23 cellular contexts compared by ENCODE assay signal in the genomic region with DNA sequence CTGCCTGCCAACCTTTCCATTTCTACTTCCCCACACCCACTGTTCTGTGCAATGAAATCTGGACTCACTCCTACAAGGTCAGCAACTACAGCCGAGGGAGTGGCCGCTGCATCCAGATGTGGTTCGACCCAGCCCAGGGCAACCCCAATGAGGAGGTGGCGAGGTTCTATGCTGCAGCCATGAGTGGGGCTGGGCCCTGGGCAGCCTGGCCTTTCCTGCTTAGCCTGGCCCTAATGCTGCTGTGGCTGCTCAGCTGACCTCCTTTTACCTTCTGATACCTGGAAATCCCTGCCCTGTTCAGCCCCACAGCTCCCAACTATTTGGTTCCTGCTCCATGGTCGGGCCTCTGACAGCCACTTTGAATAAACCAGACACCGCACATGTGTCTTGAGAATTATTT. TPM values are rescaled to one million over a fixed set of nuclear protein-coding genes. Genes with fewer than 3 reads are reported as not detected.
"Had no signal": no experiment of that assay in that cellular context is flagged by ENCODE, and none has a peak within 500 bp of the region (broad histone marks: within the 10 kb centered on the region; RNA-seq: fewer than 3 reads in every experiment).

No MANE protein-coding gene starts in this region.

- H3K4me1 Mint-ChIP-seq: activated B cell treated with CpG ODN at 0.5 μM for 24 hours; activated CD4-positive, alpha-beta T cell treated with anti-CD3 and anti-CD28 coated beads, Interleukin-2, amount 10 ng/mL, durations not matched to agents 7 days and 5 days; activated naive CD8-positive, alpha-beta T cell treated with anti-CD3 and anti-CD28 coated beads, Interleukin-2, amount 10 ng/mL, durations not matched to agents 7 days and 5 days had no signal

- H3K4me1 ChIP-seq: adrenal gland had no signal

- ATAC-seq: K562 had no signal

- H3K36me3 ChIP-seq: adrenal gland had no signal

- H3K27me3 Mint-ChIP-seq: activated B cell treated with CpG ODN at 0.5 μM for 24 hours; activated CD4-positive, alpha-beta T cell treated with anti-CD3 and anti-CD28 coated beads, Interleukin-2, amount 10 ng/mL, durations not matched to agents 7 days and 5 days; activated T-cell treated with anti-CD3 and anti-CD28 coated beads, Interleukin-2, amount 50 U/mL, for 24 hours had no signal

- H3K36me3 Mint-ChIP-seq: activated CD4-positive, alpha-beta memory T cell treated with anti-CD3 and anti-CD28 coated beads for 36 hours; activated naive CD8-positive, alpha-beta T cell treated with anti-CD3 and anti-CD28 coated beads, Interleukin-2, amount 10 ng/mL, durations not matched to agents 7 days and 5 days had no signal

- H2AFZ ChIP-seq: PC-9 had no signal

- H3K27ac Mint-ChIP-seq: activated B cell treated with CpG ODN at 0.5 μM for 24 hours; activated CD4-positive, alpha-beta memory T cell treated with anti-CD3 and anti-CD28 coated beads for 36 hours; activated CD4-positive, alpha-beta T cell treated with anti-CD3 and anti-CD28 coated beads, Interleukin-2, amount 10 ng/mL, durations not matched to agents 7 days and 5 days; activated naive CD8-positive, alpha-beta T cell treated with anti-CD3 and anti-CD28 coated beads, Interleukin-2, amount 10 ng/mL, durations not matched to agents 7 days and 5 days; activated T-cell treated with anti-CD3 and anti-CD28 coated beads, Interleukin-2, amount 50 U/mL, for 24 hours; activated T-helper 1 cell treated with anti-CD3 and anti-CD28 coated beads, Interleukin-12 subunit alpha, Interleukin-12 subunit beta, Interleukin-2, Interleukin-4 antibody, amounts not matched to agents 30 ng/mL and 10 ng/mL and 1 ng/mL, durations not matched to agents 14 hours and 24 hours and 36 hours; T-helper 1 cell treated with Interleukin-12 subunit alpha and Interleukin-12 subunit beta and Interleukin-4 antibody, amounts not matched to agents 30 μg/mL and 1 μg/mL, for 36 hours had no signal

- H3K27me3 ChIP-seq: adrenal gland had no signal

- H3K4me2 ChIP-seq: PC-9 had no signal

- H3K4me3 Mint-ChIP-seq: activated B cell treated with CpG ODN at 0.5 μM for 24 hours; activated CD4-positive, alpha-beta memory T cell treated with anti-CD3 and anti-CD28 coated beads for 36 hours; activated CD4-positive, alpha-beta T cell treated with anti-CD3 and anti-CD28 coated beads, Interleukin-2, amount 10 ng/mL, durations not matched to agents 7 days and 5 days; activated naive CD8-positive, alpha-beta T cell treated with anti-CD3 and anti-CD28 coated beads, Interleukin-2, amount 10 ng/mL, durations not matched to agents 7 days and 5 days; activated T-cell treated with anti-CD3 and anti-CD28 coated beads, Interleukin-2, amount 50 U/mL, for 24 hours; activated T-helper 1 cell treated with anti-CD3 and anti-CD28 coated beads, Interleukin-12 subunit alpha, Interleukin-12 subunit beta, Interleukin-2, Interleukin-4 antibody, amounts not matched to agents 30 ng/mL and 10 ng/mL and 1 ng/mL, durations not matched to agents 14 hours and 24 hours and 36 hours; T-helper 1 cell treated with Interleukin-12 subunit alpha and Interleukin-12 subunit beta and Interleukin-4 antibody, amounts not matched to agents 30 μg/mL and 1 μg/mL, for 36 hours had no signal

- H3K9me3 ChIP-seq: adrenal gland had no signal

- H3K4me3 ChIP-seq: adrenal gland, K562, PC-9 had no signal

- H3K27ac ChIP-seq: adrenal gland, PC-9 had no signal

- DNase-seq: activated B cell treated with CpG ODN at 0.5 μM for 24 hours; activated CD4-positive, alpha-beta memory T cell treated with anti-CD3 and anti-CD28 coated beads for 36 hours; activated CD4-positive, alpha-beta T cell treated with anti-CD3 and anti-CD28 coated beads, Interleukin-2, amount 10 ng/mL, durations not matched to agents 7 days and 5 days; activated gamma-delta T cell treated with Interleukin-2 at 50 U/mL for 16 hours; activated naive CD4-positive, alpha-beta T cell treated with anti-CD3 and anti-CD28 coated beads, Interleukin-2, amount 50 U/mL, for 16 hours; activated naive CD8-positive, alpha-beta T cell treated with anti-CD3 and anti-CD28 coated beads, Interleukin-2, amount 10 ng/mL, durations not matched to agents 7 days and 5 days; activated T-cell treated with anti-CD3 and anti-CD28 coated beads, Interleukin-2, amount 50 U/mL, for 24 hours; anterior cingulate cortex; Karpas-422; MM.1S; NCI-H1105; NCI-H1436; NCI-H1694 treated with DMSO at 0.1 percent for 48 hours; NCI-H69; PC-9; SHP77 treated with DMSO at 0.1 percent for 48 hours had no signal

- H3K9me3 Mint-ChIP-seq: activated B cell treated with CpG ODN at 0.5 μM for 24 hours; activated CD4-positive, alpha-beta memory T cell treated with anti-CD3 and anti-CD28 coated beads for 36 hours; activated CD4-positive, alpha-beta T cell treated with anti-CD3 and anti-CD28 coated beads, Interleukin-2, amount 10 ng/mL, durations not matched to agents 7 days and 5 days; activated naive CD8-positive, alpha-beta T cell treated with anti-CD3 and anti-CD28 coated beads, Interleukin-2, amount 10 ng/mL, durations not matched to agents 7 days and 5 days; activated T-cell treated with anti-CD3 and anti-CD28 coated beads, Interleukin-2, amount 50 U/mL, for 24 hours; activated T-helper 1 cell treated with anti-CD3 and anti-CD28 coated beads, Interleukin-12 subunit alpha, Interleukin-12 subunit beta, Interleukin-2, Interleukin-4 antibody, amounts not matched to agents 30 ng/mL and 10 ng/mL and 1 ng/mL, durations not matched to agents 14 hours and 24 hours and 36 hours; T-helper 1 cell treated with Interleukin-12 subunit alpha and Interleukin-12 subunit beta and Interleukin-4 antibody, amounts not matched to agents 30 μg/mL and 1 μg/mL, for 36 hours had no signal

RNA-seq across cellular contexts. Expression of gene FOLR1, which starts 4.0 kb away (rescaled TPM):
- total RNA-seq: activated B cell treated with CpG ODN at 0.5 μM for 24 hours; activated CD4-positive, alpha-beta memory T cell treated with anti-CD3 and anti-CD28 coated beads for 36 hours; activated CD4-positive, alpha-beta T cell treated with anti-CD3 and anti-CD28 coated beads, Interleukin-2, amount 10 ng/mL, durations not matched to agents 7 days and 5 days; activated CD8-positive, alpha-beta memory T cell treated with anti-CD3 and anti-CD28 coated beads for 36 hours; activated naive CD8-positive, alpha-beta T cell treated with anti-CD3 and anti-CD28 coated beads, Interleukin-2, amount 10 ng/mL, durations not matched to agents 7 days and 5 days; activated T-helper 1 cell treated with anti-CD3 and anti-CD28 coated beads, Interleukin-12 subunit alpha, Interleukin-12 subunit beta, Interleukin-2, Interleukin-4 antibody, amounts not matched to agents 30 ng/mL and 10 ng/mL and 1 ng/mL, durations not matched to agents 14 hours and 24 hours and 36 hours; SK-MEL-5 had no signal

RNA-seq across cellular contexts. Expression of gene FOLR2, which starts 20.7 kb away (rescaled TPM):
- total RNA-seq: activated CD4-positive, alpha-beta memory T cell treated with anti-CD3 and anti-CD28 coated beads for 36 hours; activated CD4-positive, alpha-beta T cell treated with anti-CD3 and anti-CD28 coated beads, Interleukin-2, amount 10 ng/mL, durations not matched to agents 7 days and 5 days; activated CD8-positive, alpha-beta memory T cell treated with anti-CD3 and anti-CD28 coated beads for 36 hours; activated T-helper 1 cell treated with anti-CD3 and anti-CD28 coated beads, Interleukin-12 subunit alpha, Interleukin-12 subunit beta, Interleukin-2, Interleukin-4 antibody, amounts not matched to agents 30 ng/mL and 10 ng/mL and 1 ng/mL, durations not matched to agents 14 hours and 24 hours and 36 hours; K562; PC-9; SK-MEL-5 had no signal

RNA-seq across cellular contexts. Expression of gene PHOX2A, which starts 48.1 kb away (rescaled TPM):
- total RNA-seq: activated B cell treated with CpG ODN at 0.5 μM for 24 hours; activated CD4-positive, alpha-beta memory T cell treated with anti-CD3 and anti-CD28 coated beads for 36 hours; activated CD4-positive, alpha-beta T cell treated with anti-CD3 and anti-CD28 coated beads, Interleukin-2, amount 10 ng/mL, durations not matched to agents 7 days and 5 days; activated CD8-positive, alpha-beta memory T cell treated with anti-CD3 and anti-CD28 coated beads for 36 hours; activated naive CD8-positive, alpha-beta T cell treated with anti-CD3 and anti-CD28 coated beads, Interleukin-2, amount 10 ng/mL, durations not matched to agents 7 days and 5 days; activated T-helper 1 cell treated with anti-CD3 and anti-CD28 coated beads, Interleukin-12 subunit alpha, Interleukin-12 subunit beta, Interleukin-2, Interleukin-4 antibody, amounts not matched to agents 30 ng/mL and 10 ng/mL and 1 ng/mL, durations not matched to agents 14 hours and 24 hours and 36 hours; cardiac septum; K562; PC-9; SK-MEL-5 had no signal
- polyA plus RNA-seq: K562 had no signal
